Comparison of ENCODE assay signal across 1 cellular context in the genomic region with DNA sequence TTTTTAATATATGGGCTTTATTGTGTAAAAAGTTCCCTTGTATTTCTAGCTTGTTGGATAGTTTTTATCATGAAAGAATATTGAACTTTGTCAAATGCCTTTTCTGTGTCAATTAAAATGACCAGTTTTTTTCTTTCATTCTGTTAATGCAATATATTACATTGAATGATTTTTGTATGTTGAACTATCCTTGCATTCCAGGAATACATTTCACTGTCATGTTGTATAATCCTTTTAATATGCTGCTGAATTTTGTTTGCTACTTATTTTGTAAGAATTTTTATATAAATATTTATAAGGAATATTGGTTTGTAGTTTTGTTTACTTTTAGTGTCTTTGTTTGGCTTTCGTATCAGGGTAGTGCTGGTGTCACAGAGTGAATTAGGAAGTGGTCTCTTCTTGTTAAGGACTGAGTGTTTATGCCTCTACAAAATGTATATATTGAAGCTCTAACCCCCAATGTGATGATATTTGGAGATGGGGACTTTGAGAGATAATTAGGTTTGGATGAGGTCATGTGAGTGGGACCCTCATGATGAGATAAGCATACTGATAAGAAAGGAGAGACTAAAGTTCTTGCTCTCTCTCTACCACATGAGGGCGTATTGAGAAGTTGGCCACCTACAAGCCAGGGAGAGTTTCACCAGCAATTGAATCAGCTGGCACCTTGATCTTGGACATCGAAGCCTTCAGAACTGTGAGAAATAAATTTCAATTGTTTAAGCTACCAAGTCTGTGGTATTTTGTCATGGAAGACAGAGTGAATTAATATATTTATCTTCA.
A peak's percentile ranks its signal among the peaks of the same experiment; 100 is the strongest.
TF ChIP-seq lines count a peak whose summit lies in the region.

No MANE protein-coding gene starts in this region.

TF ChIP-seq in K562, 482 proteins besides CTCF, POLR2A, EP300 and RAD21:
- TF ChIP-seq ZNF507 (tag; conservative IDR thresholded peaks at IDR 0.05) (0 out of 2 replicates have a peak, but pooled peaks have one; percentile 22), ZNF778 (CRISPR knock-in tag; IDR thresholded peaks at IDR 0.05) (no peak), SRSF9 (IDR thresholded peaks at IDR 0.05; ENCODE audit: borderline replicate concordance, low read depth, low read length) (no peak), CBFA2T3 (IDR thresholded peaks at IDR 0.05) (no peak), IRF2 (CRISPR knock-in tag; IDR thresholded peaks at IDR 0.05) (no peak), RAD51 (IDR thresholded peaks at IDR 0.05; ENCODE audit: borderline replicate concordance, low read depth) (no peak), TRIM24 (IDR thresholded peaks at IDR 0.05) (peak; percentile 56 to 82; a peak in 3 of 4 replicates), U2AF2 (optimal IDR thresholded peaks at IDR 0.05; ENCODE audit: low read depth, low read length) (no peak), ZNF324 (CRISPR knock-in tag; IDR thresholded peaks at IDR 0.05) (peak; percentile 100), ZKSCAN8 (CRISPR knock-in tag; IDR thresholded peaks at IDR 0.05) (no peak), EHMT2 (IDR thresholded peaks at IDR 0.05) (0 out of 2 replicates have a peak, but pooled peaks have one; percentile 10), TRIM28 (IDR thresholded peaks at IDR 0.05) (peak; percentile 76; the same call in 1 of the 2 replicates), CBX1 (IDR thresholded peaks at IDR 0.05; ENCODE audit: low read depth) (peak; percentile 58; the same call in 1 of the 2 replicates), CBX3 (IDR thresholded peaks at IDR 0.05; ENCODE audit: borderline replicate concordance in 1 of 2, low read length in 2 of 2) (peak in 1 of 2 experiments; percentile 94; a peak in 2 of 3 replicates), CREBBP (IDR thresholded peaks at IDR 0.05; ENCODE audit: low read depth, low read length) (no peak), CC2D1A (IDR thresholded peaks at IDR 0.05) (0 out of 2 replicates have a peak, but pooled peaks have one; percentile 14), ZNF316 (IDR thresholded peaks at IDR 0.05) (no peak)
- TF ChIP-seq, protein P1, sequence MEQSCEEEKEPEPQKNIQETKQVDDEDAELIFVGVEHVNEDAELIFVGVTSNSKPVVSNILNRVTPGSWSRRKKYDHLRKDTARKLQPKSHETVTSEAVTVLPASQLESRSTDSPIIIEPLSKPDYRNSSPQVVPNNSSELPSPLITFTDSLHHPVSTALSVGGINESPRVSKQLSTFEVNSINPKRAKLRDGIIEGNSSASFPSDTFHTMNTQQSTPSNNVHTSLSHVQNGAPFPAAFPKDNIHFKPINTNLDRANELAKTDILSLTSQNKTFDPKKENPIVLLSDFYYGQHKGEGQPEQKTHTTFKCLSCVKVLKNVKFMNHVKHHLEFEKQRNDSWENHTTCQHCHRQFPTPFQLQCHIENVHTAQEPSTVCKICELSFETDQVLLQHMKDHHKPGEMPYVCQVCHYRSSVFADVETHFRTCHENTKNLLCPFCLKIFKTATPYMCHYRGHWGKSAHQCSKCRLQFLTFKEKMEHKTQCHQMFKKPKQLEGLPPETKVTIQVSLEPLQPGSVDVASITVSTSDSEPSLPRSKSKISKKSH (CRISPR knock-in tag; IDR thresholded peaks at IDR 0.05), result 0 out of 2 replicates have a peak, but pooled peaks have one; percentile 49
- TF ChIP-seq, protein P2, sequence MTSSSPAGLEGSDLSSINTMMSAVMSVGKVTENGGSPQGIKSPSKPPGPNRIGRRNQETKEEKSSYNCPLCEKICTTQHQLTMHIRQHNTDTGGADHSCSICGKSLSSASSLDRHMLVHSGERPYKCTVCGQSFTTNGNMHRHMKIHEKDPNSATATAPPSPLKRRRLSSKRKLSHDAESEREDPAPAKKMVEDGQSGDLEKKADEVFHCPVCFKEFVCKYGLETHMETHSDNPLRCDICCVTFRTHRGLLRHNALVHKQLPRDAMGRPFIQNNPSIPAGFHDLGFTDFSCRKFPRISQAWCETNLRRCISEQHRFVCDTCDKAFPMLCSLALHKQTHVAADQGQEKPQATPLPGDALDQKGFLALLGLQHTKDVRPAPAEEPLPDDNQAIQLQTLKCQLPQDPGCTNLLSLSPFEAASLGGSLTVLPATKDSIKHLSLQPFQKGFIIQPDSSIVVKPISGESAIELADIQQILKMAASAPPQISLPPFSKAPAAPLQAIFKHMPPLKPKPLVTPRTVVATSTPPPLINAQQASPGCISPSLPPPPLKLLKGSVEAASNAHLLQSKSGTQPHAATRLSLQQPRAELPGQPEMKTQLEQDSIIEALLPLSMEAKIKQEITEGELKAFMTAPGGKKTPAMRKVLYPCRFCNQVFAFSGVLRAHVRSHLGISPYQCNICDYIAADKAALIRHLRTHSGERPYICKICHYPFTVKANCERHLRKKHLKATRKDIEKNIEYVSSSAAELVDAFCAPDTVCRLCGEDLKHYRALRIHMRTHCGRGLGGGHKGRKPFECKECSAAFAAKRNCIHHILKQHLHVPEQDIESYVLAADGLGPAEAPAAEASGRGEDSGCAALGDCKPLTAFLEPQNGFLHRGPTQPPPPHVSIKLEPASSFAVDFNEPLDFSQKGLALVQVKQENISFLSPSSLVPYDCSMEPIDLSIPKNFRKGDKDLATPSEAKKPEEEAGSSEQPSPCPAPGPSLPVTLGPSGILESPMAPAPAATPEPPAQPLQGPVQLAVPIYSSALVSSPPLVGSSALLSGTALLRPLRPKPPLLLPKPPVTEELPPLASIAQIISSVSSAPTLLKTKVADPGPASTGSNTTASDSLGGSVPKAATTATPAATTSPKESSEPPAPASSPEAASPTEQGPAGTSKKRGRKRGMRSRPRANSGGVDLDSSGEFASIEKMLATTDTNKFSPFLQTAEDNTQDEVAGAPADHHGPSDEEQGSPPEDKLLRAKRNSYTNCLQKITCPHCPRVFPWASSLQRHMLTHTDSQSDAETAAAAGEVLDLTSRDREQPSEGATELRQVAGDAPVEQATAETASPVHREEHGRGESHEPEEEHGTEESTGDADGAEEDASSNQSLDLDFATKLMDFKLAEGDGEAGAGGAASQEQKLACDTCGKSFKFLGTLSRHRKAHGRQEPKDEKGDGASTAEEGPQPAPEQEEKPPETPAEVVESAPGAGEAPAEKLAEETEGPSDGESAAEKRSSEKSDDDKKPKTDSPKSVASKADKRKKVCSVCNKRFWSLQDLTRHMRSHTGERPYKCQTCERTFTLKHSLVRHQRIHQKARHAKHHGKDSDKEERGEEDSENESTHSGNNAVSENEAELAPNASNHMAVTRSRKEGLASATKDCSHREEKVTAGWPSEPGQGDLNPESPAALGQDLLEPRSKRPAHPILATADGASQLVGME (CRISPR knock-in tag; IDR thresholded peaks at IDR 0.05), result no peak
